Comparison of ENCODE assay signal across 9 cellular contexts in the genomic region with DNA sequence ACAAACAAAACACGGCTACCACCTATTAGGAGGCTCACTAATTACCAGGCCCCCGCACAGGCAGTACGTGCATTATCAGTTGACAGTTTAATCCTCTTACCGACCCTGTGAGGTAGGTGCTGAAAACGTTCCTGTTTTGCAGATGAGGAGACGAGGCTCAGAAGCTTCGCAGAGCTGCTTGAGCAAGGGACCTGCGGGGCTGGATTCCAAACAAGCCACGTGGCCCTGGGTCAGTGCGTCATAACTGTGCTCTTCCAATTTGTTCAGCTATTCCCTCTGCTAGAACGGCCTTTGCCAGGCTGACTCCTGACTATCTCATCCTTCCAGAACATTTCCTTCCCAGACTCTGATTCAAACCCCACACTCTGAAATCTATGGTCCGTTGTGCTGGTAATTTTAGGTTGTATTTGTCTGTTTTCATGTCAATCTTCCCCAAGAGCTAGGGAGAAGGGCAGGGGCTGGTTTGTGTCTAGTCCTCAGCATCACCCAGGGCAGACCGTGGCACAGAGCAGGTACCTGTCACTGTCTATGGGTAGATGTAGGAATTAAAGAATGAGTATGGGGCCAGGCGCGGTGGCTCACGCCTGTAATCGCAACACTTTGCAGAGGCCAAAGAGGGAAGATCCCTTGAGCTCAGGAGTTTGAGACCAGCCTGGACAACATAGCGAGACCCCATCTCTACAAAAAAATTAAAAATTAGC. TPM values are rescaled to one million over a fixed set of nuclear protein-coding genes. Genes with fewer than 3 reads are reported as not detected.
DNase-seq lines count a peak whose midpoint lies in the region; ATAC-seq and TF ChIP-seq lines count a peak whose summit lies in the region.
"Had no signal": no experiment of that assay in that cellular context is flagged by ENCODE, and none has a peak within 500 bp of the region (broad histone marks: within the 10 kb centered on the region; RNA-seq: fewer than 3 reads in every experiment).

No MANE protein-coding gene starts in this region.

- H3K36me3 ChIP-seq in Peyer's patch = no peaks in the 10 kb centered on the region

- H3K4me3 ChIP-seq in Peyer's patch = no peak overlapping the region

- no peaks in the 10 kb centered on the region for H3K27me3 ChIP-seq in Peyer's patch

- TF ChIP-seq CTCF in AG09319 (IDR thresholded peaks at IDR 0.05; ENCODE audit: low read depth, low read length) (no peak), Peyer's patch (IDR thresholded peaks at IDR 0.05) (no peak)

- H3K4me1 ChIP-seq in Peyer's patch = peaks cover 0 to 49% (median 22%) of the 10 kb centered on the region in 4 donors

- TF ChIP-seq POLR2A in Peyer's patch (IDR thresholded peaks at IDR 0.05) = no peak

- ATAC-seq in HG02798 (IDR thresholded peaks at IDR 0.05; ENCODE audit: poor library complexity, unreplicated experiment) (no peak), GM21360 (IDR thresholded peaks at IDR 0.05; ENCODE audit: unreplicated experiment) (no peak)
- ATAC-seq: CD8-positive, alpha-beta T cell had no signal

- H3K27ac ChIP-seq in Peyer's patch = peak overlapping the region; percentile 72 to 92 (median 83)

- H3K9me3 ChIP-seq in Peyer's patch = no peaks in the 10 kb centered on the region

- DNase-seq in AG09319 (ENCODE audit: extremely low read depth, low read depth) (peak; percentile 65), Peyer's patch (peak in 1 of 3 donors; percentile 75), fibroblast of the conjunctiva (ENCODE audit: low read depth) (peak; percentile 55), nucleus accumbens (lab: John Stamatoyannopoulos, UW) (peak in 44 of 56 donors; percentile 24 to 87 (median 53)), amniotic stem cell (lab: John Stamatoyannopoulos, UW) (no peak)
- no peak for DNase-seq in effector CD4-positive, alpha-beta T cell
- DNase-seq: CD8-positive, alpha-beta T cell had no signal

RNA-seq across cellular contexts. Expression of a gene that starts 28.8 kb away (rescaled TPM):
- 100 to 1,000 TPM in 2 of 4 donors, 10 to 100 TPM in 2; 22.3 to 114 (median 70.1) TPM for total RNA-seq in Peyer's patch
- total RNA-seq: CD8-positive, alpha-beta T cell had no signal

Comparison
In these comparisons a context has a peak if more than half of its experiments do, and no peak if none do; other contexts are left out.
1. DNase-seq: peak in AG09319 (single experiment), fibroblast of the conjunctiva (single experiment) and nucleus accumbens (44 of 56); none in amniotic stem cell (single experiment) and effector CD4-positive, alpha-beta T cell (single experiment).